In genomic region chr19:49362926-49363264, GRCh38 we compare ENCODE assay signal across 9 cellular contexts. TPM values are rescaled to one million over a fixed set of nuclear protein-coding genes. Genes with fewer than 3 reads are reported as not detected.
DNase-seq lines count a peak whose midpoint lies in the region; ATAC-seq and TF ChIP-seq lines count a peak whose summit lies in the region.
"Had no signal": no experiment of that assay in that cellular context is flagged by ENCODE, and none has a peak within 500 bp of the region (broad histone marks: within the 10 kb centered on the region; RNA-seq: fewer than 3 reads in every experiment).

No MANE protein-coding gene starts in this region.

- H3K36me3 Mint-ChIP-seq in activated T-cell treated with anti-CD3 and anti-CD28 coated beads, Interleukin-2, amount 50 U/mL, for 72 hours (ENCODE audit: insufficient read depth in 2 of 2), result no peaks in the 10 kb centered on the region
- H3K36me3 Mint-ChIP-seq: natural killer cell had no signal

- TF ChIP-seq POLR2A in uterus (IDR thresholded peaks at IDR 0.05), result no peak

- H3K4me1 ChIP-seq in left lung, result peaks cover 7 to 20% of the 10 kb centered on the region in 2 donors
- no peaks in the 10 kb centered on the region for H3K4me1 ChIP-seq in uterus

- H3K4me1 Mint-ChIP-seq in activated T-cell treated with anti-CD3 and anti-CD28 coated beads, Interleukin-2, amount 50 U/mL, for 72 hours (ENCODE audit: low read depth), result no peaks in the 10 kb centered on the region

- peak overlapping the region; percentile 11 for H3K27ac ChIP-seq in brain microvascular endothelial cell
- H3K27ac ChIP-seq in left lung, result peak overlapping the region; percentile 83 to 90
- H3K27ac ChIP-seq in uterus, result peak overlapping the region; percentile 95 to 96

- TF ChIP-seq CTCF in brain microvascular endothelial cell (IDR thresholded peaks at IDR 0.05; ENCODE audit: low read depth, low read length, missing control alignments), result no peak
- TF ChIP-seq CTCF in left lung (IDR thresholded peaks at IDR 0.05), result no peak
- TF ChIP-seq CTCF in uterus (IDR thresholded peaks at IDR 0.05), result no peak

- no peaks in the 10 kb centered on the region for H3K27me3 Mint-ChIP-seq in activated T-cell treated with anti-CD3 and anti-CD28 coated beads, Interleukin-2, amount 50 U/mL, for 72 hours (ENCODE audit: low read depth)

- no peaks in the 10 kb centered on the region for H3K9me3 ChIP-seq in left lung
- no peaks in the 10 kb centered on the region for H3K9me3 ChIP-seq in uterus

- H3K36me3 ChIP-seq in brain microvascular endothelial cell (replicated peaks) (peaks cover 17% of the 10 kb centered on the region), left lung (peaks cover 0 to 17% of the 10 kb centered on the region in 2 donors), uterus (no peaks in the 10 kb centered on the region)

- intact Hi-C loops in left lung (cut with DNase I) (no loop called here), uterus (cut with DNase I; ENCODE audit: low total_unique reads) (no loop called here)

- H3K27me3 ChIP-seq in brain microvascular endothelial cell (replicated peaks) (no peaks in the 10 kb centered on the region), left lung (peaks cover 0 to 43% of the 10 kb centered on the region in 2 donors), uterus (no peaks in the 10 kb centered on the region)

- ATAC-seq in activated T-cell treated with anti-CD3 and anti-CD28 coated beads, Interleukin-2, amount 50 U/mL, for 72 hours (replicated peaks in 1 of 2), result no peak
- peak; percentile 1 for ATAC-seq in left lung

- H3K4me3 Mint-ChIP-seq in activated T-cell treated with anti-CD3 and anti-CD28 coated beads, Interleukin-2, amount 50 U/mL, for 72 hours, result no peak overlapping the region
- H3K4me3 Mint-ChIP-seq: natural killer cell had no signal

- DNase-seq in activated T-cell treated with anti-CD3 and anti-CD28 coated beads, Interleukin-2, amount 50 U/mL, for 1 hour, result peak; percentile 46
- DNase-seq in activated T-cell treated with anti-CD3 and anti-CD28 coated beads, Interleukin-2, amount 50 U/mL, for 72 hours, result no peak
- DNase-seq in brain microvascular endothelial cell (peak; percentile 16), left lung (peak in 1 of 2 donors; percentile 49), uterus (peak; percentile 65 to 67), NCI-H345 (lab: John Stamatoyannopoulos, UW) (no peak), ecto neural progenitor cell (ENCODE audit: low spot score) (no peak), NCI-H2196 (lab: John Stamatoyannopoulos, UW; ENCODE audit: unreplicated experiment) (no peak)

- in situ Hi-C loops in brain microvascular endothelial cell (cut with HindIII; ENCODE audit: low pct_ligation_motif_present, low sequenced_read_pairs), result no loop called here

- H3K27ac Mint-ChIP-seq in activated T-cell treated with anti-CD3 and anti-CD28 coated beads, Interleukin-2, amount 50 U/mL, for 72 hours, result no peak overlapping the region
- H3K27ac Mint-ChIP-seq: natural killer cell had no signal

- H3K4me3 ChIP-seq in brain microvascular endothelial cell (ENCODE audit: low read depth, low read length) (peak overlapping the region; percentile 91), left lung (peak overlapping the region; percentile 55 to 71), uterus (peak overlapping the region; percentile 74 to 96)

- H3K9me3 Mint-ChIP-seq in activated T-cell treated with anti-CD3 and anti-CD28 coated beads, Interleukin-2, amount 50 U/mL, for 72 hours, result no peaks in the 10 kb centered on the region
- H3K9me3 Mint-ChIP-seq: natural killer cell had no signal

RNA-seq across cellular contexts. Expression of gene TEAD2, which starts 0.7 kb away (rescaled TPM):
- total RNA-seq in activated T-cell treated with anti-CD3 and anti-CD28 coated beads, Interleukin-2, amount 50 U/mL, for 72 hours, result not detected
- total RNA-seq in left lung, result 10 to 100 TPM; 36.3 to 50.5 TPM
- 10 to 100 TPM; 21.8 to 83.2 (median 48.5) TPM for total RNA-seq in uterus
- total RNA-seq: natural killer cell had no signal

RNA-seq across cellular contexts. Expression of gene DKKL1, which starts 0.8 kb away (rescaled TPM):
- total RNA-seq in activated T-cell treated with anti-CD3 and anti-CD28 coated beads, Interleukin-2, amount 50 U/mL, for 72 hours, result not detected
- 1 to 10 TPM in 1 of 2 donors, not detected in 1; 1.0 TPM for total RNA-seq in left lung
- 1 to 10 TPM in 1 of 4 donors, not detected in 3; 1.3 TPM for total RNA-seq in uterus
- total RNA-seq: natural killer cell had no signal

RNA-seq across cellular contexts. Expression of gene KASH5, which starts 25.2 kb away (rescaled TPM):
- total RNA-seq in activated T-cell treated with anti-CD3 and anti-CD28 coated beads, Interleukin-2, amount 50 U/mL, for 72 hours, result 1 to 10 TPM; 1.6 to 3.0 TPM
- total RNA-seq in left lung (1 to 10 TPM in 1 of 2 donors, under 1 TPM in 1; 0.84 to 3.6 TPM), uterus (under 1 TPM in 1 of 4 donors, not detected in 3; 0.55 TPM)

RNA-seq across cellular contexts. Expression of gene CD37, which starts 27.7 kb away (rescaled TPM):
- total RNA-seq in activated T-cell treated with anti-CD3 and anti-CD28 coated beads, Interleukin-2, amount 50 U/mL, for 72 hours, result 100 to 1,000 TPM; 248 to 262 TPM
- total RNA-seq in left lung, result 10 to 100 TPM; 59.0 to 83.2 TPM
- 10 to 100 TPM in 1 of 4 donors, 1 to 10 TPM in 3; 4.4 to 11.0 (median 7.8) TPM for total RNA-seq in uterus

RNA-seq across cellular contexts. Expression of gene SLC6A16, which starts 37.9 kb away (rescaled TPM):
- 1 to 10 TPM; 2.0 to 3.0 TPM for total RNA-seq in activated T-cell treated with anti-CD3 and anti-CD28 coated beads, Interleukin-2, amount 50 U/mL, for 72 hours
- 1 to 10 TPM in 1 of 2 donors, under 1 TPM in 1; 0.52 to 1.0 TPM for total RNA-seq in left lung
- 1 to 10 TPM in 1 of 4 donors, under 1 TPM in 2, not detected in 1; 0.55 to 7.5 (median 0.88) TPM for total RNA-seq in uterus

Comparison
In these comparisons a context has a peak if more than half of its experiments do, and no peak if none do; other contexts are left out.
1. DNase-seq: peak in activated T-cell treated with anti-CD3 and anti-CD28 coated beads, Interleukin-2, amount 50 U/mL, for 1 hour (single experiment), brain microvascular endothelial cell (single experiment) and uterus (2 of 2); none in activated T-cell treated with anti-CD3 and anti-CD28 coated beads, Interleukin-2, amount 50 U/mL, for 72 hours (0 of 2), NCI-H345 (single experiment), ecto neural progenitor cell (single experiment) and NCI-H2196 (single experiment).
2. H3K27ac ChIP-seq: peak in every context shown above with its lines; median percentile 96 in uterus; 86 in left lung; 11 in brain microvascular endothelial cell.
3. RNA of gene TEAD2, which starts 0.7 kb away (total RNA-seq): 21.8 to 83.2 TPM in uterus and 36.3 to 50.5 TPM in left lung; not detected in activated T-cell treated with anti-CD3 and anti-CD28 coated beads, Interleukin-2, amount 50 U/mL, for 72 hours; every median in the first group is over 10 times any median in the second.
4. Peak in every context shown above with its lines, with median percentiles within 50 percentile points of each other: H3K4me3 ChIP-seq.